ENCODE assay signal across 24 cellular contexts in the genomic region with DNA sequence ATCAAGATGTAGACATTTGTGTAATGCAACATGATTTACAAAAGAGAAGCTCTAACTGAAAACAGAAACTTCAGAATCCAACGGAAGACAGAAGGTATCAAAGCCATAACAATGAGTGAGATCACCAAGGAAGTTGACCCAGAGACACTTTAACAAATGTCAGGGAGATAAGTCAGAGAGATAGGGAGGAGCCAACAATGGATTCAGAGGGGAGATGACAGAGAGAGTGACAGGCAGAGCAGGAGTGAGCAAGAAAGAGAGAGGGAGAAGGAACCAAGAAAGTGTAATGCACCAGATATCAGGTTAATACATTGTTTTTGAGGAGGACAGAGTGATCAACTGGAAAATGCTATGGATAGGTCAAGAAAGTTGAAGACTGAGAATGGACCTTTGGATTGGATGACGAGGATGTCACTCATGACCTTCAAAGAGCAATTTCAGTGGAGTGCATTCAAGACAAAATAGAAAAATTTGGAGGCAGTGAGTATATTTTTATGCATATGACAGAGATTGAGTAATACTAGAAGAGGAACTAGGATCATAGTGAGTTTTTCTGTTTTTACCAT.
DNase-seq lines count a peak whose midpoint lies in the region; ATAC-seq and TF ChIP-seq lines count a peak whose summit lies in the region.
"Had no signal": no experiment of that assay in that cellular context is flagged by ENCODE, and none has a peak within 500 bp of the region (broad histone marks: within the 10 kb centered on the region; RNA-seq: fewer than 3 reads in every experiment).

No MANE protein-coding gene starts in this region.

- POLR2A ChIA-PET in PC-9 (lab: Charles Lee; ENCODE audit: unreplicated experiment): no interaction called here

- no peaks in the 10 kb centered on the region for H3K9me2 ChIP-seq in PC-9 (ENCODE audit: insufficient read depth)
- no peaks in the 10 kb centered on the region for H3K9me2 ChIP-seq in MM.1S (replicated peaks; ENCODE audit: insufficient read depth, low read length)
- H3K9me2 ChIP-seq: SK-N-SH had no signal

- BruUV-seq in PC-9 (replicated peaks; lab: Mats Ljungman, UMichigan): no TSS peak

- no peak overlapping the region for H3K9ac ChIP-seq in MM.1S (ENCODE audit: low read length)
- H3K9ac ChIP-seq: KMS-11, SK-N-SH had no signal

- intact Hi-C loops in left ventricle myocardium superior (cut with micrococcal nuclease): no loop called here
- intact Hi-C loops in Right ventricle myocardium inferior (cut with DNase I): no loop called here
- intact Hi-C loops in PC-9 (cut with micrococcal nuclease; ENCODE audit: unreplicated experiment): no loop called here
- intact Hi-C loops in tibial artery (cut with DNase I; ENCODE audit: low total_unique reads): no loop called here

- no peaks in the 10 kb centered on the region for H3K27me3 ChIP-seq in PC-9 (ENCODE audit: insufficient read depth, low read depth)
- H3K27me3 ChIP-seq in tibial artery: no peaks in the 10 kb centered on the region
- no peaks in the 10 kb centered on the region for H3K27me3 ChIP-seq in MM.1S (replicated peaks; ENCODE audit: insufficient read depth, low read length)

- CTCF ChIA-PET in PC-9 (lab: Charles Lee): no interaction called here

- H3K9me3 ChIP-seq in PC-9 (ENCODE audit: insufficient read depth, low read depth): no peaks in the 10 kb centered on the region
- H3K9me3 ChIP-seq in tibial artery: no peaks in the 10 kb centered on the region
- H3K9me3 ChIP-seq in MM.1S (replicated peaks; ENCODE audit: insufficient read depth, low read length): no peaks in the 10 kb centered on the region
- H3K9me3 ChIP-seq: A549, SK-N-SH had no signal

- H2AFZ ChIP-seq in PC-9 (peak overlapping the region; percentile 56; the same call in 1 of the 2 replicates), MM.1S (ENCODE audit: low read length) (no peak overlapping the region)

- H3K4me2 ChIP-seq in PC-9 (no peak overlapping the region), MM.1S (ENCODE audit: low read depth, low read length) (no peak overlapping the region)
- H3K4me2 ChIP-seq: A549, KMS-11, SK-N-SH had no signal

- H3K79me2 ChIP-seq in PC-9 (ENCODE audit: low read depth) (no peaks in the 10 kb centered on the region), MM.1S (ENCODE audit: low read length) (no peaks in the 10 kb centered on the region)

- H3K4me1 ChIP-seq in PC-9 (replicated peaks; ENCODE audit: insufficient read depth): no peaks in the 10 kb centered on the region
- H3K4me1 ChIP-seq in tibial artery: peaks cover 3 to 78% (median 14%) of the 10 kb centered on the region in 4 donors
- no peaks in the 10 kb centered on the region for H3K4me1 ChIP-seq in MM.1S (ENCODE audit: low read length)
- H3K4me1 ChIP-seq: A549 had no signal

- no peaks in the 10 kb centered on the region for H3K36me3 ChIP-seq in PC-9 (ENCODE audit: low read depth)
- no peaks in the 10 kb centered on the region for H3K36me3 ChIP-seq in tibial artery
- no peaks in the 10 kb centered on the region for H3K36me3 ChIP-seq in MM.1S (replicated peaks; ENCODE audit: insufficient read depth, low read length)

- H3F3A ChIP-seq in PC-9 (ENCODE audit: insufficient read depth, low read depth): no peaks in the 10 kb centered on the region
- no peaks in the 10 kb centered on the region for H3F3A ChIP-seq in MM.1S (ENCODE audit: insufficient read depth, low read length)

- H3K27ac ChIP-seq in PC-9: no peak overlapping the region
- H3K27ac ChIP-seq in tibial artery: peak overlapping the region; percentile 22 to 57
- H3K27ac ChIP-seq in MM.1S (ENCODE audit: low read length): no peak overlapping the region
- H3K27ac ChIP-seq: A549, KMS-11 had no signal

- TF ChIP-seq CTCF in PC-9 (conservative IDR thresholded peaks at IDR 0.05): no peak
- TF ChIP-seq CTCF in fibroblast of the aortic adventitia (IDR thresholded peaks at IDR 0.05; ENCODE audit: insufficient read depth, low read length): no peak
- no peak for TF ChIP-seq CTCF in tibial artery (IDR thresholded peaks at IDR 0.05)
- TF ChIP-seq CTCF in MM.1S (IDR thresholded peaks at IDR 0.05; ENCODE audit: low read length): no peak

- no peaks in the 10 kb centered on the region for H4K20me1 ChIP-seq in PC-9 (ENCODE audit: insufficient read depth)
- no peaks in the 10 kb centered on the region for H4K20me1 ChIP-seq in MM.1S (ENCODE audit: insufficient read depth, low read length)

- DNase-seq in left ventricle myocardium superior (no peak), Right ventricle myocardium inferior (ENCODE audit: missing footprints) (no peak), PC-9 (no peak), fibroblast of the aortic adventitia (ENCODE audit: low read depth) (peak; percentile 31), tibial artery (no peak), MM.1S (no peak)
- no peak for DNase-seq in stimulated activated CD8-positive, alpha-beta memory T cell treated with anti-CD3 and anti-CD28 coated beads, Interleukin-4, amount 100 ng/mL, for 48 hours
- DNase-seq: CD4-positive, CD25-positive, alpha-beta regulatory T cell; DMS79 treated with DMSO at 0.1 percent for 48 hours; HFFc6; NCI-H1417; NCI-H1694 treated with DMSO at 0.1 percent for 48 hours; NCI-H2081 treated with DMSO at 0.1 percent for 48 hours; NCI-H2171 treated with DMSO at 0.1 percent for 48 hours; NCI-H524 treated with DMSO at 0.1 percent for 48 hours; NCI-H82; PC-3; RPMI8226; SIG-M5; SK-N-SH had no signal

- ATAC-seq in left ventricle myocardium superior (peak; percentile 32), Right ventricle myocardium inferior (no peak), GM18868 (IDR thresholded peaks at IDR 0.05; ENCODE audit: unreplicated experiment) (no peak)
- ATAC-seq: A549, HepG2, PC-3 had no signal

- H3K4me3 ChIP-seq in PC-9: no peak overlapping the region
- H3K4me3 ChIP-seq in fibroblast of the aortic adventitia (ENCODE audit: low read depth, low read length): no peak overlapping the region
- no peak overlapping the region for H3K4me3 ChIP-seq in tibial artery
- no peak overlapping the region for H3K4me3 ChIP-seq in MM.1S (ENCODE audit: low read length)
- H3K4me3 ChIP-seq: A549 had no signal

Comparison
In these comparisons a context has a peak if more than half of its experiments do, and no peak if none do; other contexts are left out.
1. H3K27ac ChIP-seq: peak in tibial artery (2 of 2); none in PC-9 (single experiment) and MM.1S (single experiment).